Comparison of ENCODE assay signal across 1 cellular context in genomic region chr6:133568970-133569889, GRCh38.
TF ChIP-seq lines count a peak whose summit lies in the region.

No MANE protein-coding gene starts in this region.

TF ChIP-seq in HEK293, 187 proteins besides CTCF, POLR2A, EP300 and RAD21 (continued from another document and continues in another):
- TF ChIP-seq TRIM28 (IDR thresholded peaks at IDR 0.05; ENCODE audit: borderline replicate concordance, low read length) (peak; percentile 34; the same call in 1 of the 2 replicates), ZNF704 (tag by site-specific recombination; IDR thresholded peaks at IDR 0.05) (no peak), SP7 (tag by site-specific recombination; IDR thresholded peaks at IDR 0.05) (peak; percentile 14; the same call in 1 of the 2 replicates), ZNF701 (tag by site-specific recombination; IDR thresholded peaks at IDR 0.05) (no peak), ZNF571 (tag by site-specific recombination; IDR thresholded peaks at IDR 0.05) (no peak), ZNF416 (tag by site-specific recombination; IDR thresholded peaks at IDR 0.05) (no peak), ZNF248 (tag by site-specific recombination; IDR thresholded peaks at IDR 0.05) (no peak), ZBTB21 (tag by site-specific recombination; IDR thresholded peaks at IDR 0.05) (no peak), KLF17 (tag by site-specific recombination; IDR thresholded peaks at IDR 0.05) (no peak), ZNF394 (tag by site-specific recombination; IDR thresholded peaks at IDR 0.05; ENCODE audit: borderline replicate concordance) (no peak; the same call in 1 of the 2 replicates), ZNF239 (tag by site-specific recombination; IDR thresholded peaks at IDR 0.05) (no peak), ZNF292 (tag by site-specific recombination; IDR thresholded peaks at IDR 0.05; ENCODE audit: borderline replicate concordance, low read depth) (no peak), ZNF677 (tag by site-specific recombination; IDR thresholded peaks at IDR 0.05) (no peak), KLF8 (tag by site-specific recombination; IDR thresholded peaks at IDR 0.05) (no peak), ELK4 (IDR thresholded peaks at IDR 0.05; ENCODE audit: borderline replicate concordance, low read depth, low read length) (no peak), ZNF560 (tag by site-specific recombination; IDR thresholded peaks at IDR 0.05; ENCODE audit: borderline replicate concordance) (no peak), ZBTB17 (tag by site-specific recombination; IDR thresholded peaks at IDR 0.05) (peak; percentile 83), ZNF175 (tag by site-specific recombination; IDR thresholded peaks at IDR 0.05) (no peak), ZNF23 (tag by site-specific recombination; IDR thresholded peaks at IDR 0.05; ENCODE audit: borderline replicate concordance) (no peak), ZBTB49 (tag by site-specific recombination; IDR thresholded peaks at IDR 0.05; ENCODE audit: low read depth) (no peak), ZNF423 (tag by site-specific recombination; IDR thresholded peaks at IDR 0.05) (no peak), ZNF16 (tag by site-specific recombination; IDR thresholded peaks at IDR 0.05; ENCODE audit: low read depth) (no peak), ZNF514 (tag by site-specific recombination; IDR thresholded peaks at IDR 0.05) (no peak), ZBTB26 (tag by site-specific recombination; optimal IDR thresholded peaks at IDR 0.05) (no peak), ATF2 (tag by site-specific recombination; IDR thresholded peaks at IDR 0.05; ENCODE audit: low read depth) (no peak), ZNF18 (tag by site-specific recombination; IDR thresholded peaks at IDR 0.05) (no peak), ZNF48 (tag by site-specific recombination; IDR thresholded peaks at IDR 0.05) (no peak), ZNF670 (tag by site-specific recombination; IDR thresholded peaks at IDR 0.05; ENCODE audit: low read depth) (no peak), ZNF19 (tag by site-specific recombination; IDR thresholded peaks at IDR 0.05; ENCODE audit: low read depth) (no peak), ZNF510 (tag by site-specific recombination; IDR thresholded peaks at IDR 0.05; ENCODE audit: insufficient replicate concordance) (no peak), PRDM6 (tag by site-specific recombination; IDR thresholded peaks at IDR 0.05) (no peak), ZNF768 (tag by site-specific recombination; IDR thresholded peaks at IDR 0.05) (no peak), ZNF561 (tag by site-specific recombination; IDR thresholded peaks at IDR 0.05; ENCODE audit: borderline replicate concordance) (peak; percentile 50; the same call in 1 of the 2 replicates), GLIS1 (tag by site-specific recombination; IDR thresholded peaks at IDR 0.05) (no peak)
- TF ChIP-seq, protein P1, sequence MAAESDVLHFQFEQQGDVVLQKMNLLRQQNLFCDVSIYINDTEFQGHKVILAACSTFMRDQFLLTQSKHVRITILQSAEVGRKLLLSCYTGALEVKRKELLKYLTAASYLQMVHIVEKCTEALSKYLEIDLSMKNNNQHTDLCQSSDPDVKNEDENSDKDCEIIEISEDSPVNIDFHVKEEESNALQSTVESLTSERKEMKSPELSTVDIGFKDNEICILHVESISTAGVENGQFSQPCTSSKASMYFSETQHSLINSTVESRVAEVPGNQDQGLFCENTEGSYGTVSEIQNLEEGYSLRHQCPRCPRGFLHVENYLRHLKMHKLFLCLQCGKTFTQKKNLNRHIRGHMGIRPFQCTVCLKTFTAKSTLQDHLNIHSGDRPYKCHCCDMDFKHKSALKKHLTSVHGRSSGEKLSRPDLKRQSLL (tag by site-specific recombination; IDR thresholded peaks at IDR 0.05): no peak
- TF ChIP-seq, protein P2, sequence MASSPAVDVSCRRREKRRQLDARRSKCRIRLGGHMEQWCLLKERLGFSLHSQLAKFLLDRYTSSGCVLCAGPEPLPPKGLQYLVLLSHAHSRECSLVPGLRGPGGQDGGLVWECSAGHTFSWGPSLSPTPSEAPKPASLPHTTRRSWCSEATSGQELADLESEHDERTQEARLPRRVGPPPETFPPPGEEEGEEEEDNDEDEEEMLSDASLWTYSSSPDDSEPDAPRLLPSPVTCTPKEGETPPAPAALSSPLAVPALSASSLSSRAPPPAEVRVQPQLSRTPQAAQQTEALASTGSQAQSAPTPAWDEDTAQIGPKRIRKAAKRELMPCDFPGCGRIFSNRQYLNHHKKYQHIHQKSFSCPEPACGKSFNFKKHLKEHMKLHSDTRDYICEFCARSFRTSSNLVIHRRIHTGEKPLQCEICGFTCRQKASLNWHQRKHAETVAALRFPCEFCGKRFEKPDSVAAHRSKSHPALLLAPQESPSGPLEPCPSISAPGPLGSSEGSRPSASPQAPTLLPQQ (tag by site-specific recombination; IDR thresholded peaks at IDR 0.05): 0 out of 2 replicates have a peak, but pooled peaks have one; percentile 34
- TF ChIP-seq, protein P3, sequence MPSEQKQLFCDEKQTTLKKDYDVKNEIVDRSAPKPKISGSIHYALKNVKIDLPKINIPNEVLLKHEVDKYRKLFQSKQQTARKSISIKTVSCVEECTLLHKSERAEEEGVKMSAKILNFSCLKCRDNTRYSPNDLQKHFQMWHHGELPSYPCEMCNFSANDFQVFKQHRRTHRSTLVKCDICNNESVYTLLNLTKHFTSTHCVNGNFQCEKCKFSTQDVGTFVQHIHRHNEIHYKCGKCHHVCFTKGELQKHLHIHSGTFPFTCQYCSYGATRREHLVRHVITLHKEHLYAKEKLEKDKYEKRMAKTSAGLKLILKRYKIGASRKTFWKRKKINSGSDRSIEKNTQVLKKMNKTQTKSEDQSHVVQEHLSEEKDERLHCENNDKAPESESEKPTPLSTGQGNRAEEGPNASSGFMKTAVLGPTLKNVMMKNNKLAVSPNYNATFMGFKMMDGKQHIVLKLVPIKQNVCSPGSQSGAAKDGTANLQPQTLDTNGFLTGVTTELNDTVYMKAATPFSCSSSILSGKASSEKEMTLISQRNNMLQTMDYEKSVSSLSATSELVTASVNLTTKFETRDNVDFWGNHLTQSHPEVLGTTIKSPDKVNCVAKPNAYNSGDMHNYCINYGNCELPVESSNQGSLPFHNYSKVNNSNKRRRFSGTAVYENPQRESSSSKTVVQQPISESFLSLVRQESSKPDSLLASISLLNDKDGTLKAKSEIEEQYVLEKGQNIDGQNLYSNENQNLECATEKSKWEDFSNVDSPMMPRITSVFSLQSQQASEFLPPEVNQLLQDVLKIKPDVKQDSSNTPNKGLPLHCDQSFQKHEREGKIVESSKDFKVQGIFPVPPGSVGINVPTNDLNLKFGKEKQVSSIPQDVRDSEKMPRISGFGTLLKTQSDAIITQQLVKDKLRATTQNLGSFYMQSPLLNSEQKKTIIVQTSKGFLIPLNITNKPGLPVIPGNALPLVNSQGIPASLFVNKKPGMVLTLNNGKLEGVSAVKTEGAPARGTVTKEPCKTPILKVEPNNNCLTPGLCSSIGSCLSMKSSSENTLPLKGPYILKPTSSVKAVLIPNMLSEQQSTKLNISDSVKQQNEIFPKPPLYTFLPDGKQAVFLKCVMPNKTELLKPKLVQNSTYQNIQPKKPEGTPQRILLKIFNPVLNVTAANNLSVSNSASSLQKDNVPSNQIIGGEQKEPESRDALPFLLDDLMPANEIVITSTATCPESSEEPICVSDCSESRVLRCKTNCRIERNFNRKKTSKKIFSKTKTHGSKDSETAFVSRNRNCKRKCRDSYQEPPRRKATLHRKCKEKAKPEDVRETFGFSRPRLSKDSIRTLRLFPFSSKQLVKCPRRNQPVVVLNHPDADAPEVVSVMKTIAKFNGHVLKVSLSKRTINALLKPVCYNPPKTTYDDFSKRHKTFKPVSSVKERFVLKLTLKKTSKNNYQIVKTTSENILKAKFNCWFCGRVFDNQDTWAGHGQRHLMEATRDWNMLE (tag by site-specific recombination; conservative IDR thresholded peaks at IDR 0.05; ENCODE audit: low read depth): no peak
- TF ChIP-seq, protein P4, sequence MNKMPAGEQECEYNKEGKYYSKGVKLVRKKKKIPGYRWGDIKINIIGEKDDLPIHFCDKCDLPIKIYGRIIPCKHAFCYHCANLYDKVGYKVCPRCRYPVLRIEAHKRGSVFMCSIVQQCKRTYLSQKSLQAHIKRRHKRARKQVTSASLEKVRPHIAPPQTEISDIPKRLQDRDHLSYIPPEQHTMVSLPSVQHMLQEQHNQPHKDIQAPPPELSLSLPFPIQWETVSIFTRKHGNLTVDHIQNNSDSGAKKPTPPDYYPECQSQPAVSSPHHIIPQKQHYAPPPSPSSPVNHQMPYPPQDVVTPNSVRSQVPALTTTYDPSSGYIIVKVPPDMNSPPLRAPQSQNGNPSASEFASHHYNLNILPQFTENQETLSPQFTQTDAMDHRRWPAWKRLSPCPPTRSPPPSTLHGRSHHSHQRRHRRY (tag by site-specific recombination; IDR thresholded peaks at IDR 0.05): no peak
